ENCODE assay signal across 24 cellular contexts in the genomic region with DNA sequence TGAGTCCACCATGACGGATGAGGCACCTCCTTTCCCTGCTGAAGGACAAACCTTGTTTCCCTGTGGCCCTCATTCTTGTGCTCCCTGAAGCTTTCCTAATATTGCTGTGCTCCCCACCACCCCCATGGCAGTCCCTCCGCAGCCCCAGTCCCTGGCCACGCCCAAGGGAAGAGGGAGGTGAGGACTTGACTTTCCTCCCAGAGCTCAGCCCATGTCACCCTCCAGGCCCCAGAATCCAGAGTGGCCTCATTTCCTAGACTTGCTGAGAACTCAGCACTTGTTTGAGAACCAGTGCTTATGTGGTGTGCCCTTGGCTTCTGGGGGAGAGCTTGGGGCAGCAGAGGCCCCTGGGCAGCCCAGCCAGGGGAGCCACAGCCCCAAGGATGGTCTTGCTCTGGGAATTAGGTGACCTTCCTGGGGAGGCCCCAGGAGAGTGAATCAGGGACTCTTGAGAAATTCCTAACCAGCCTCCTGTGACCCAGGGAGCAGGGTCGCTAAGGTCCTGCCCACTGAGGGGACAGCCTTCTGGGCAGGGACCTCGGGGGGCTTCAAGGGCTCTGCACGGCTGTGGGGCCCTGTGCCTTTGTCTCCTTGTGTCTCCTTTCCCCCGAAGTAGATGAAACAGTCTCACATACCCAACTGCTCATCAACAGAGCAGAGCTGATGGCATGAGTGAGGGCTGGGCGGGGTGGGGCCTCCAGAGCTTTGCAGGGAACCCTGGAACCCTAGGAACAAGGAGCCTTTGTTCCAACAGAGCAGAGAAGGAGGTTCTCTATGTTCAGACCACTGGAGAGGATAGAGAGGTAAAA. TPM values are rescaled to one million over a fixed set of nuclear protein-coding genes. Genes with fewer than 3 reads are reported as not detected.
DNase-seq lines count a peak whose midpoint lies in the region; ATAC-seq, FAIRE-seq and TF ChIP-seq lines count a peak whose summit lies in the region.
"Had no signal": no experiment of that assay in that cellular context is flagged by ENCODE, and none has a peak within 500 bp of the region (broad histone marks: within the 10 kb centered on the region; RNA-seq: fewer than 3 reads in every experiment).

No MANE protein-coding gene starts in this region.

- no peaks in the 10 kb centered on the region for H3K27me3 ChIP-seq in keratinocyte (ENCODE audit: control insufficient read depth, extremely low read depth, insufficient read depth, low read length)
- H3K27me3 ChIP-seq: BE2C, gastroesophageal sphincter had no signal

- POLR2A ChIA-PET in activated CD8-positive, alpha-beta T cell treated with anti-CD3 and anti-CD28 coated beads for 36 hours (lab: Charles Lee) = interaction anchor here (0.9 to 1.9 kb wide), 5 partner anchors 16 to 66 kb away, joined by 3 to 8 read pairs (median 4); no protein-coding TSS in a partner anchor
- POLR2A ChIA-PET in activated CD8-positive, alpha-beta T cell treated with anti-CD3 and anti-CD28 coated beads, Interleukin-2, amount 10 ng/mL, durations not matched to agents 7 days and 5 days (lab: Charles Lee) = interaction anchor here (0.6 to 1.3 kb wide), 4 partner anchors 13 to 45 kb away, joined by 3 to 4 read pairs (median 4); no protein-coding TSS in a partner anchor
- POLR2A ChIA-PET in RWPE1 (lab: Yijun Ruan, JAX; ENCODE audit: low non-redundant PET) = no interaction called here

- dilution Hi-C loops in keratinocyte (cut with MboI; ENCODE audit: extremely low pct_ligation_motif_present, low sequenced_read_pairs) = no loop called here

- no peak overlapping the region for H3K4me3 Mint-ChIP-seq in activated CD8-positive, alpha-beta T cell treated with anti-CD3 and anti-CD28 coated beads for 36 hours
- H3K4me3 Mint-ChIP-seq in activated CD8-positive, alpha-beta T cell treated with anti-CD3 and anti-CD28 coated beads, Interleukin-2, amount 10 ng/mL, durations not matched to agents 7 days and 5 days = no peak overlapping the region
- no peak overlapping the region for H3K4me3 Mint-ChIP-seq in stimulated activated naive B cell treated with anti-CD40 and anti-IgM and Interleukin-4, amounts not matched to agents 10 μg/mL and 1 μg/mL and 100 μg/mL, for 72 hours
- no peak overlapping the region for H3K4me3 Mint-ChIP-seq in natural killer cell
- H3K4me3 Mint-ChIP-seq: activated CD4-positive, alpha-beta T cell treated with anti-CD3 and anti-CD28 coated beads, Interleukin-2, amount 10 ng/mL, durations not matched to agents 24 days and 14 days; activated naive CD4-positive, alpha-beta T cell treated with anti-CD3 and anti-CD28 coated beads, Interleukin-2, amount 10 ng/mL, durations not matched to agents 7 days and 5 days; effector memory CD8-positive, alpha-beta T cell; stimulated activated naive CD8-positive, alpha-beta T cell treated with anti-CD3 and anti-CD28 coated beads, Interleukin-15, Interleukin-2, amounts not matched to agents 100 ng/mL and 50 ng/mL, for 24 hours; T-helper 17 cell had no signal

- no peaks in the 10 kb centered on the region for H3K9me3 ChIP-seq in keratinocyte (ENCODE audit: control insufficient read depth, low read depth, low read length)
- H3K9me3 ChIP-seq: BE2C, gastroesophageal sphincter had no signal

- H4K20me1 ChIP-seq in keratinocyte (ENCODE audit: control insufficient read depth, extremely low read depth, insufficient read depth, low read length) = no peaks in the 10 kb centered on the region

- peaks cover 11 to 14% of the 10 kb centered on the region in 2 experiments for H3K36me3 ChIP-seq in keratinocyte (ENCODE audit: control insufficient read depth in 2 of 2, extremely low read depth in 1 of 2, insufficient read depth in 2 of 2, low read length in 2 of 2)
- H3K36me3 ChIP-seq: BE2C, gastroesophageal sphincter had no signal

- intact Hi-C loops in activated CD8-positive, alpha-beta T cell treated with anti-CD3 and anti-CD28 coated beads for 36 hours (cut with micrococcal nuclease) = no loop called here
- intact Hi-C loops in natural killer cell (cut with micrococcal nuclease) = loop anchor here (5.0 kb wide), 1 partner anchor 191 kb away; no protein-coding TSS in a partner anchor

- peaks cover 44% of the 10 kb centered on the region for H3K36me3 Mint-ChIP-seq in activated CD8-positive, alpha-beta T cell treated with anti-CD3 and anti-CD28 coated beads for 36 hours (ENCODE audit: low read depth)
- H3K36me3 Mint-ChIP-seq in activated CD8-positive, alpha-beta T cell treated with anti-CD3 and anti-CD28 coated beads, Interleukin-2, amount 10 ng/mL, durations not matched to agents 7 days and 5 days (ENCODE audit: low read depth) = peaks cover 69% of the 10 kb centered on the region
- H3K36me3 Mint-ChIP-seq in stimulated activated naive B cell treated with anti-CD40 and anti-IgM and Interleukin-4, amounts not matched to agents 10 μg/mL and 1 μg/mL and 100 μg/mL, for 72 hours = peaks cover 31 to 48% of the 10 kb centered on the region in 2 donors
- no peaks in the 10 kb centered on the region for H3K36me3 Mint-ChIP-seq in natural killer cell

- H3K4me1 Mint-ChIP-seq in activated CD8-positive, alpha-beta T cell treated with anti-CD3 and anti-CD28 coated beads for 36 hours (ENCODE audit: low read depth) = peaks cover 16% of the 10 kb centered on the region
- peaks cover 33% of the 10 kb centered on the region for H3K4me1 Mint-ChIP-seq in activated CD8-positive, alpha-beta T cell treated with anti-CD3 and anti-CD28 coated beads, Interleukin-2, amount 10 ng/mL, durations not matched to agents 7 days and 5 days (ENCODE audit: low read depth)
- peaks cover 19 to 55% of the 10 kb centered on the region in 2 donors for H3K4me1 Mint-ChIP-seq in stimulated activated naive B cell treated with anti-CD40 and anti-IgM and Interleukin-4, amounts not matched to agents 10 μg/mL and 1 μg/mL and 100 μg/mL, for 72 hours
- H3K4me1 Mint-ChIP-seq in natural killer cell = peaks cover 7 to 28% of the 10 kb centered on the region in 2 donors

- H3K4me3 ChIP-seq in keratinocyte (ENCODE audit: control insufficient read depth in 2 of 3, extremely low read depth in 1 of 3, insufficient read depth in 2 of 3, low read depth in 1 of 3, low read length in 3 of 3) = no peak overlapping the region
- H3K4me3 ChIP-seq: gastroesophageal sphincter, GM23248 had no signal

- TF ChIP-seq CTCF in activated CD8-positive, alpha-beta T cell treated with anti-CD3 and anti-CD28 coated beads for 36 hours (IDR thresholded peaks at IDR 0.05) = no peak
- TF ChIP-seq CTCF in RWPE1 (conservative IDR thresholded peaks at IDR 0.05; ENCODE audit: low read depth) (no peak), keratinocyte (optimal IDR thresholded peaks at IDR 0.05 in 1 of 3, IDR thresholded peaks at IDR 0.05 in 1 of 3, conservative IDR thresholded peaks at IDR 0.05 in 1 of 3; ENCODE audit: extremely low read depth in 1 of 3, insufficient read depth in 2 of 3, low read length in 3 of 3) (no peak), natural killer cell (IDR thresholded peaks at IDR 0.05) (no peak)

- CTCF ChIA-PET in activated CD8-positive, alpha-beta T cell treated with anti-CD3 and anti-CD28 coated beads for 36 hours (lab: Charles Lee) = interaction anchor here (1.2 to 12.4 kb wide), 7 partner anchors 27 to 188 kb away, joined by 3 to 212 read pairs (median 6); no protein-coding TSS in a partner anchor
- CTCF ChIA-PET in activated CD8-positive, alpha-beta T cell treated with anti-CD3 and anti-CD28 coated beads, Interleukin-2, amount 10 ng/mL, durations not matched to agents 7 days and 5 days (lab: Charles Lee) = interaction anchor here (0.9 to 20.6 kb wide), 8 partner anchors 27 to 188 kb away, joined by 3 to 325 read pairs (median 6); partner anchors contain the start of gene PSD4
- CTCF ChIA-PET in RWPE1 (lab: Yijun Ruan, JAX) = interaction anchor here (0.6 to 1.1 kb wide), 5 partner anchors 46 to 452 kb away, joined by 3 to 4 read pairs (median 3); no protein-coding TSS in a partner anchor

- H3K27me3 Mint-ChIP-seq in activated CD8-positive, alpha-beta T cell treated with anti-CD3 and anti-CD28 coated beads for 36 hours = no peaks in the 10 kb centered on the region
- no peaks in the 10 kb centered on the region for H3K27me3 Mint-ChIP-seq in activated CD8-positive, alpha-beta T cell treated with anti-CD3 and anti-CD28 coated beads, Interleukin-2, amount 10 ng/mL, durations not matched to agents 7 days and 5 days (ENCODE audit: low read depth)
- H3K27me3 Mint-ChIP-seq in stimulated activated naive B cell treated with anti-CD40 and anti-IgM and Interleukin-4, amounts not matched to agents 10 μg/mL and 1 μg/mL and 100 μg/mL, for 72 hours = no peaks in the 10 kb centered on the region
- no peaks in the 10 kb centered on the region for H3K27me3 Mint-ChIP-seq in natural killer cell (ENCODE audit: low read depth in 2 of 2)
- H3K27me3 Mint-ChIP-seq: activated CD4-positive, alpha-beta T cell treated with anti-CD3 and anti-CD28 coated beads, Interleukin-2, amount 10 ng/mL, durations not matched to agents 24 days and 14 days; activated naive CD4-positive, alpha-beta T cell treated with anti-CD3 and anti-CD28 coated beads, Interleukin-2, amount 10 ng/mL, durations not matched to agents 7 days and 5 days; effector memory CD8-positive, alpha-beta T cell; stimulated activated naive CD8-positive, alpha-beta T cell treated with anti-CD3 and anti-CD28 coated beads, Interleukin-15, Interleukin-2, amounts not matched to agents 100 ng/mL and 50 ng/mL, for 24 hours; T-helper 17 cell had no signal

- H3K9me1 ChIP-seq in keratinocyte (ENCODE audit: control insufficient read depth, extremely low read depth, insufficient read depth, low read length) = no peaks in the 10 kb centered on the region

- H3K4me1 ChIP-seq in keratinocyte (ENCODE audit: control insufficient read depth, extremely low read depth, insufficient read depth, low read length) = peaks cover 32% of the 10 kb centered on the region
- H3K4me1 ChIP-seq: BE2C had no signal

- DNase-seq in activated CD8-positive, alpha-beta T cell treated with anti-CD3 and anti-CD28 coated beads for 36 hours = no peak
- DNase-seq in activated CD8-positive, alpha-beta T cell treated with anti-CD3 and anti-CD28 coated beads, Interleukin-2, amount 10 ng/mL, durations not matched to agents 7 days and 5 days = no peak
- DNase-seq in RWPE1 (ENCODE audit: low spot score) (no peak), keratinocyte (ENCODE audit: low read depth, low spot score) (no peak), natural killer cell (no peak)
- no peak for DNase-seq in stimulated activated naive B cell treated with anti-CD40 and anti-IgM and Interleukin-4, amounts not matched to agents 10 μg/mL and 1 μg/mL and 100 μg/mL, for 72 hours
- DNase-seq: activated CD4-positive, alpha-beta T cell treated with anti-CD3 and anti-CD28 coated beads, Interleukin-2, amount 10 ng/mL, durations not matched to agents 24 days and 14 days; activated naive CD4-positive, alpha-beta T cell treated with anti-CD3 and anti-CD28 coated beads, Interleukin-2, amount 10 ng/mL, durations not matched to agents 7 days and 5 days; BE2C; effector memory CD8-positive, alpha-beta T cell; GM23248; islet precursor cell; KBM-7; NCI-H1436 treated with DMSO at 0.1 percent for 48 hours; NCI-H2171 treated with DMSO at 0.1 percent for 48 hours; NCI-H524 treated with DMSO at 0.1 percent for 48 hours; stimulated activated CD4-positive, alpha-beta T cell treated with anti-CD3 and anti-CD28 coated beads, Interleukin-4, amount 100 ng/mL, for 1 hour; T-helper 17 cell; trophoblast cell had no signal

- H3K27ac Mint-ChIP-seq in activated CD8-positive, alpha-beta T cell treated with anti-CD3 and anti-CD28 coated beads for 36 hours = peak overlapping the region; percentile 49
- H3K27ac Mint-ChIP-seq in activated CD8-positive, alpha-beta T cell treated with anti-CD3 and anti-CD28 coated beads, Interleukin-2, amount 10 ng/mL, durations not matched to agents 7 days and 5 days = no peak overlapping the region
- H3K27ac Mint-ChIP-seq in stimulated activated naive B cell treated with anti-CD40 and anti-IgM and Interleukin-4, amounts not matched to agents 10 μg/mL and 1 μg/mL and 100 μg/mL, for 72 hours = peak overlapping the region; percentile 75
- no peak overlapping the region for H3K27ac Mint-ChIP-seq in natural killer cell
- H3K27ac Mint-ChIP-seq: stimulated activated naive CD8-positive, alpha-beta T cell treated with anti-CD3 and anti-CD28 coated beads, Interleukin-15, Interleukin-2, amounts not matched to agents 100 ng/mL and 50 ng/mL, for 24 hours; T-helper 17 cell had no signal

- peaks cover 8% of the 10 kb centered on the region for H3K79me2 ChIP-seq in keratinocyte (ENCODE audit: control insufficient read depth, insufficient read depth, low read length)

- H3K9me3 Mint-ChIP-seq in activated CD8-positive, alpha-beta T cell treated with anti-CD3 and anti-CD28 coated beads for 36 hours = no peaks in the 10 kb centered on the region
- H3K9me3 Mint-ChIP-seq in activated CD8-positive, alpha-beta T cell treated with anti-CD3 and anti-CD28 coated beads, Interleukin-2, amount 10 ng/mL, durations not matched to agents 7 days and 5 days (ENCODE audit: insufficient read depth) = no peaks in the 10 kb centered on the region
- no peaks in the 10 kb centered on the region for H3K9me3 Mint-ChIP-seq in stimulated activated naive B cell treated with anti-CD40 and anti-IgM and Interleukin-4, amounts not matched to agents 10 μg/mL and 1 μg/mL and 100 μg/mL, for 72 hours
- no peaks in the 10 kb centered on the region for H3K9me3 Mint-ChIP-seq in natural killer cell
- H3K9me3 Mint-ChIP-seq: activated CD4-positive, alpha-beta T cell treated with anti-CD3 and anti-CD28 coated beads, Interleukin-2, amount 10 ng/mL, durations not matched to agents 24 days and 14 days; activated naive CD4-positive, alpha-beta T cell treated with anti-CD3 and anti-CD28 coated beads, Interleukin-2, amount 10 ng/mL, durations not matched to agents 7 days and 5 days; effector memory CD8-positive, alpha-beta T cell; stimulated activated naive CD8-positive, alpha-beta T cell treated with anti-CD3 and anti-CD28 coated beads, Interleukin-15, Interleukin-2, amounts not matched to agents 100 ng/mL and 50 ng/mL, for 24 hours had no signal

- H3K27ac ChIP-seq in RWPE1 = peak overlapping the region; percentile 90
- peak overlapping the region; percentile 52 for H3K27ac ChIP-seq in keratinocyte (ENCODE audit: control insufficient read depth, insufficient read depth, low read length)
- H3K27ac ChIP-seq: GM23248 had no signal

- H3K4me2 ChIP-seq in keratinocyte (ENCODE audit: control insufficient read depth, extremely low read depth, insufficient read depth, low read depth, low read length) = no peak overlapping the region

- FAIRE-seq in keratinocyte (lab: Jason Lieb, UNC) = no peak
- FAIRE-seq: RCC 7860 had no signal

- H2AFZ ChIP-seq in keratinocyte (ENCODE audit: control insufficient read depth, low read length) = no peak overlapping the region
- H2AFZ ChIP-seq: GM23248 had no signal

- no peak for ATAC-seq in activated CD8-positive, alpha-beta T cell treated with anti-CD3 and anti-CD28 coated beads for 36 hours
- ATAC-seq in activated CD8-positive, alpha-beta T cell treated with anti-CD3 and anti-CD28 coated beads, Interleukin-2, amount 10 ng/mL, durations not matched to agents 7 days and 5 days = no peak
- no peak for ATAC-seq in stimulated activated naive B cell treated with anti-CD40 and anti-IgM and Interleukin-4, amounts not matched to agents 10 μg/mL and 1 μg/mL and 100 μg/mL, for 72 hours (replicated peaks)
- ATAC-seq in natural killer cell (no peak), HG02870 (IDR thresholded peaks at IDR 0.05; ENCODE audit: unreplicated experiment) (no peak), SK-N-SH treated with all-trans-retinoic acid at 6 μM for 48 hours (no peak)
- ATAC-seq: effector memory CD8-positive, alpha-beta T cell; gastroesophageal sphincter; T-helper 17 cell had no signal

- H3K9ac ChIP-seq in keratinocyte (ENCODE audit: control insufficient read depth, extremely low read depth, insufficient read depth, low read length) = peak overlapping the region; percentile 15
- H3K9ac ChIP-seq: GM23248 had no signal

RNA-seq across cellular contexts. Expression of gene PSD4, which starts 27.9 kb away (rescaled TPM):
- 100 to 1,000 TPM; 247 to 251 TPM for total RNA-seq in activated CD8-positive, alpha-beta T cell treated with anti-CD3 and anti-CD28 coated beads for 36 hours
- total RNA-seq in activated CD8-positive, alpha-beta T cell treated with anti-CD3 and anti-CD28 coated beads, Interleukin-2, amount 10 ng/mL, durations not matched to agents 7 days and 5 days = 100 to 1,000 TPM; 394 to 404 TPM
- 10.4 to 17.3 TPM (median 11.1 TPM) in 3 replicates for polyA plus RNA-seq in keratinocyte
- polyA plus RNA-seq in keratinocyte (2011; ENCODE audit: low read depth) = 5.4 TPM
- polyA plus RNA-seq in keratinocyte (2011; cell fraction: cytosol; rRNA removed) = 6.9 and 11.2 TPM in 2 replicates
- polyA plus RNA-seq in keratinocyte (2011; cell fraction: nucleus; rRNA removed) = 21.6 and 30.7 TPM in 2 replicates
- polyA plus RNA-seq in keratinocyte (2012; ENCODE audit: low replicate concordance) = 10.6 and 23.6 TPM in 2 replicates
- 14.9 to 39.8 TPM (median 17.4 TPM) in 3 replicates for polyA minus RNA-seq in keratinocyte
- 12.9 TPM for polyA minus RNA-seq in keratinocyte (2011; cell fraction: cytosol; rRNA and poly(A)+ RNA removed)
- 17.8 and 23.5 TPM in 2 replicates for polyA minus RNA-seq in keratinocyte (2011; cell fraction: nucleus; rRNA and poly(A)+ RNA removed)
- 100 to 1,000 TPM; 280 to 347 (median 340) TPM for total RNA-seq in natural killer cell

Comparison
In these comparisons a context has a peak if more than half of its experiments do, and no peak if none do; other contexts are left out.
1. H3K27ac Mint-ChIP-seq: peak in activated CD8-positive, alpha-beta T cell treated with anti-CD3 and anti-CD28 coated beads for 36 hours (single experiment) and stimulated activated naive B cell treated with anti-CD40 and anti-IgM and Interleukin-4, amounts not matched to agents 10 μg/mL and 1 μg/mL and 100 μg/mL, for 72 hours (single experiment); none in activated CD8-positive, alpha-beta T cell treated with anti-CD3 and anti-CD28 coated beads, Interleukin-2, amount 10 ng/mL, durations not matched to agents 7 days and 5 days (single experiment) and natural killer cell (0 of 2).